ENCODE assay signal across 8 cellular contexts in the genomic region with DNA sequence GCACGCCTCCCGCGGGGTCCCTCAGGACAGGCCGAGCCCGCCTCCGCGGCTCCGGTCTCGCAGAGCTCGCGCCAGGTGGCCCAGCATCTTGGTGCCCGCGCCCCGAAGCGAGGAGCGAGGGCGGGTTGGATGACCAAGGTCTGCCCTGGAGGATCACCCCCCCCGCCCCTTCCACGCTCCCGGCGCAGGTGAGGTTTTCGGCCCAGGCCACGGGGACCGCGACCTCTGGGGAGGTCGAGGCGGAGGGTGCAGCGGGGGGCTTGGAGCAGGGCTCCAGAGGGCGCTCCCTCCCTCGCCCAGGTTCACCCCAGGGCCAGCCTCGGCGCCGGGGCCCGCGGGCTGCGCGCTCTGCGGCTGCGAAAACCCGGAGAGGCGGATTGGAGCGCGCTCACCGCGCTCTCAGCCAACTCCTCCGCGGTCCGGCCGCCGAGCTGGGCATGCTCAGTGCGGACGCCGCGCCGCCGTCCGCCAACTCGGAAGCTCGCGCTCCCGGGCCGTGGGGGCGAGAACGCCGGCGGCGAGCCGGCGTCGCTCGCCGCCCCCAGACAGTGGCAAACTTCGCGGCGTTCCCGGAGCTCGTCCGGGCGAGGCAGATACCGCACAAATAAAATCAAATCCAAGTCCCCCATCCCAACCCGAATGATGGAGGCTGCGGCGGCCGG. TPM values are rescaled to one million over a fixed set of nuclear protein-coding genes. Genes with fewer than 3 reads are reported as not detected.
DNase-seq lines count a peak whose midpoint lies in the region; ATAC-seq and TF ChIP-seq lines count a peak whose summit lies in the region.

A gene with protein sequence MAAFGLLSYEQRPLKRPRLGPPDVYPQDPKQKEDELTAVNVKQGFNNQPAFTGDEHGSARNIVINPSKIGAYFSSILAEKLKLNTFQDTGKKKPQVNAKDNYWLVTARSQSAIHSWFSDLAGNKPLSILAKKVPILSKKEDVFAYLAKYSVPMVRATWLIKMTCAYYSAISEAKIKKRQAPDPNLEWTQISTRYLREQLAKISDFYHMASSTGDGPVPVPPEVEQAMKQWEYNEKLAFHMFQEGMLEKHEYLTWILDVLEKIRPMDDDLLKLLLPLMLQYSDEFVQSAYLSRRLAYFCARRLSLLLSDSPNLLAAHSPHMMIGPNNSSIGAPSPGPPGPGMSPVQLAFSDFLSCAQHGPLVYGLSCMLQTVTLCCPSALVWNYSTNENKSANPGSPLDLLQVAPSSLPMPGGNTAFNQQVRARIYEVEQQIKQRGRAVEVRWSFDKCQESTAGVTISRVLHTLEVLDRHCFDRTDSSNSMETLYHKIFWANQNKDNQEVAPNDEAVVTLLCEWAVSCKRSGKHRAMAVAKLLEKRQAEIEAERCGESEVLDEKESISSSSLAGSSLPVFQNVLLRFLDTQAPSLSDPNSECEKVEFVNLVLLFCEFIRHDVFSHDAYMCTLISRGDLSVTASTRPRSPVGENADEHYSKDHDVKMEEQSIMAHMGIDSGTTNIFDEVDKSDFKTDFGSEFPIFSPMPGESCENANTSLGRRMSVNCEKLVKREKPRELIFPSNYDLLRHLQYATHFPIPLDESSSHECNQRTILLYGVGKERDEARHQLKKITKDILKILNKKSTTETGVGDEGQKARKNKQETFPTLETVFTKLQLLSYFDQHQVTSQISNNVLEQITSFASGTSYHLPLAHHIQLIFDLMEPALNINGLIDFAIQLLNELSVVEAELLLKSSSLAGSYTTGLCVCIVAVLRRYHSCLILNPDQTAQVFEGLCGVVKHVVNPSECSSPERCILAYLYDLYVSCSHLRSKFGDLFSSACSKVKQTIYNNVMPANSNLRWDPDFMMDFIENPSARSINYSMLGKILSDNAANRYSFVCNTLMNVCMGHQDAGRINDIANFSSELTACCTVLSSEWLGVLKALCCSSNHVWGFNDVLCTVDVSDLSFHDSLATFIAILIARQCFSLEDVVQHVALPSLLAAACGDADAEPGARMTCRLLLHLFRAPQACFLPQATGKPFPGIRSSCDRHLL (N-terminal part only) (plus strand): TSS at position 438 of the 662 bp plus-strand sequence. CDS start 1,263 bp downstream, outside the sequence.

- peak within 1 kb of the TSS; percentile 63 to 64 for H3K4me3 ChIP-seq in left lung

- H3K27me3 ChIP-seq in left lung = peaks cover 26 to 70% of the 10 kb centered on the region in 2 donors

- H3K36me3 ChIP-seq in left lung = no peaks in the 10 kb centered on the region

- intact Hi-C loops in left lung (cut with DNase I) = no loop called here

- DNase-seq in activated CD4-positive, alpha-beta T cell treated with anti-CD3 and anti-CD28 coated beads for 24 hours (ENCODE audit: low read depth in 2 of 2) = peak; percentile 23 to 61
- no peak for DNase-seq in activated CD4-positive, alpha-beta T cell treated with anti-CD3 and anti-CD28 coated beads for 1 hour
- peak; percentile 57 to 73 for DNase-seq in NCI-H1930 (lab: John Stamatoyannopoulos, UW)
- DNase-seq in activated CD4-positive, CD25-positive, alpha-beta regulatory T cell treated with anti-CD3 and anti-CD28 coated beads, Interleukin-2, amount 50 U/mL, for 72 hours = peak; percentile 52
- peak; percentile 80 for DNase-seq in dermis blood vessel endothelial cell
- DNase-seq in left lung = peak; percentile 74 to 95
- peak; percentile 48 for DNase-seq in stimulated activated CD4-positive, alpha-beta T cell treated with anti-CD3 and anti-CD28 coated beads, Interleukin-1b, Interleukin-23, amount 100 ng/mL, for 48 hours

- peak; percentile 59 for ATAC-seq in HG02943 (IDR thresholded peaks at IDR 0.05; ENCODE audit: low read depth, unreplicated experiment)
- ATAC-seq in left lung = peak; percentile 93

- TF ChIP-seq CTCF in left lung (IDR thresholded peaks at IDR 0.05) = no peak

- no peak within 1 kb of the TSS for H3K27ac ChIP-seq in left lung

- H3K4me1 ChIP-seq in left lung = peaks cover 12 to 28% of the 10 kb centered on the region in 2 donors

- no peaks in the 10 kb centered on the region for H3K9me3 ChIP-seq in left lung

RNA-seq across cellular contexts. Expression of the gene that starts here (rescaled TPM):
- total RNA-seq in dermis blood vessel endothelial cell (under 0.01 and 0.05 TPM in 2 replicates), left lung (1 to 10 TPM in 1 of 2 donors, under 1 TPM in 1; 0.82 to 1.0 TPM)

Comparison
In these comparisons a context has a peak if more than half of its experiments do, and no peak if none do; other contexts are left out.
1. Peak in DNase-seq in dermis blood vessel endothelial cell; RNA of the gene not detected or under 1 TPM.